Comparison of ENCODE assay signal across 9 cellular contexts in genomic region chr11:46896719-46897406, GRCh38. TPM values are rescaled to one million over a fixed set of nuclear protein-coding genes. Genes with fewer than 3 reads are reported as not detected.
DNase-seq lines count a peak whose midpoint lies in the region; ATAC-seq, FAIRE-seq and TF ChIP-seq lines count a peak whose summit lies in the region.
"Had no signal": no experiment of that assay in that cellular context is flagged by ENCODE, and none has a peak within 500 bp of the region (broad histone marks: within the 10 kb centered on the region; RNA-seq: fewer than 3 reads in every experiment).

No MANE protein-coding gene starts in this region.

- TF ChIP-seq CTCF in BJ (IDR thresholded peaks at IDR 0.05; ENCODE audit: insufficient read depth, low read depth, low read length) (0 out of 2 replicates have a peak, but pooled peaks have one; percentile 19), GM23338 (conservative IDR thresholded peaks at IDR 0.05; ENCODE audit: low read depth in 2 of 2) (peak; percentile 43 to 47)

- no peak for DNase-seq in BJ (ENCODE audit: low read depth)
- peak; percentile 44 for DNase-seq in GM23338 (ENCODE audit: low spot score)
- DNase-seq in NCI-H748 treated with DMSO at 0.1 percent for 48 hours (lab: John Stamatoyannopoulos, UW), result peak; percentile 48
- DNase-seq in central memory CD8-positive, alpha-beta T cell (ENCODE audit: low spot score in 2 of 2), result no peak
- peak; percentile 67 for DNase-seq in small intestine
- no peak for DNase-seq in inferior parietal cortex (ENCODE audit: extremely low spot score)

- H3K9me2 ChIP-seq in GM23338 (ENCODE audit: insufficient read depth), result no peaks in the 10 kb centered on the region

- no peaks in the 10 kb centered on the region for H3F3A ChIP-seq in GM23338 (replicated peaks; ENCODE audit: low read depth)

- no peak overlapping the region for H3K4me2 ChIP-seq in GM23338

- no peak overlapping the region for H3K27ac Mint-ChIP-seq in GM23338
- H3K27ac Mint-ChIP-seq in central memory CD8-positive, alpha-beta T cell (ENCODE audit: low read depth), result no peak overlapping the region
- H3K27ac Mint-ChIP-seq: dendritic cell treated with granulocyte-macrophage colony-stimulating factor and Interleukin-4, amounts not matched to agents 40 ng/mL and 50 ng/mL, for 4 days had no signal

- FAIRE-seq in small intestine (lab: Jason Lieb, UNC), result no peak

- H3K4me1 ChIP-seq in GM23338 (ENCODE audit: insufficient read depth) (no peaks in the 10 kb centered on the region), small intestine (ENCODE audit: control insufficient read depth in 2 of 2, insufficient read depth in 1 of 2, low read depth in 1 of 2, low read length in 1 of 2) (no peaks in the 10 kb centered on the region)

- H3K4me3 ChIP-seq in BJ (ENCODE audit: low read depth, low read length) (no peak overlapping the region), GM23338 (no peak overlapping the region), small intestine (ENCODE audit: low read depth in 1 of 2, low read length in 2 of 2) (no peak overlapping the region)

- H4K20me1 ChIP-seq in GM23338 (replicated peaks; ENCODE audit: insufficient read depth), result no peaks in the 10 kb centered on the region

- peaks cover 8% of the 10 kb centered on the region for H3K27me3 Mint-ChIP-seq in GM23338 (ENCODE audit: insufficient read depth, low read depth, poor library complexity)
- no peaks in the 10 kb centered on the region for H3K27me3 Mint-ChIP-seq in central memory CD8-positive, alpha-beta T cell
- H3K27me3 Mint-ChIP-seq: dendritic cell treated with granulocyte-macrophage colony-stimulating factor and Interleukin-4, amounts not matched to agents 40 ng/mL and 50 ng/mL, for 4 days had no signal

- no peak overlapping the region for H3K27ac ChIP-seq in GM23338 (ENCODE audit: low read depth)
- no peak overlapping the region for H3K27ac ChIP-seq in small intestine (ENCODE audit: low read depth in 1 of 2, low read length in 1 of 2)

- no peaks in the 10 kb centered on the region for H3K79me2 ChIP-seq in GM23338 (replicated peaks; ENCODE audit: insufficient read depth)

- peaks cover 7% of the 10 kb centered on the region; the same call in 1 of the 3 replicates for H3K9me3 Mint-ChIP-seq in GM23338
- H3K9me3 Mint-ChIP-seq in central memory CD8-positive, alpha-beta T cell, result no peaks in the 10 kb centered on the region
- H3K9me3 Mint-ChIP-seq: dendritic cell treated with granulocyte-macrophage colony-stimulating factor and Interleukin-4, amounts not matched to agents 40 ng/mL and 50 ng/mL, for 4 days had no signal

- H3K36me3 ChIP-seq in BJ (ENCODE audit: control insufficient read depth, insufficient read depth, low read length), result no peaks in the 10 kb centered on the region; the same call in none of the 2 replicates
- H3K36me3 ChIP-seq in GM23338 (ENCODE audit: insufficient read depth), result peaks cover 6% of the 10 kb centered on the region; the same call in 1 of the 2 replicates
- peaks cover 0 to 2% of the 10 kb centered on the region in 2 donors for H3K36me3 ChIP-seq in small intestine (ENCODE audit: control insufficient read depth in 2 of 2, insufficient read depth in 2 of 2, low read length in 2 of 2)

- H3K27me3 ChIP-seq in BJ (ENCODE audit: control insufficient read depth, insufficient read depth, low read length), result no peaks in the 10 kb centered on the region
- no peaks in the 10 kb centered on the region for H3K27me3 ChIP-seq in GM23338 (ENCODE audit: insufficient read depth)
- H3K27me3 ChIP-seq in small intestine (ENCODE audit: control insufficient read depth in 2 of 2, insufficient read depth in 2 of 2, low read length in 2 of 2), result no peaks in the 10 kb centered on the region

- H3K4me3 Mint-ChIP-seq in GM23338, result no peak overlapping the region
- H3K4me3 Mint-ChIP-seq in central memory CD8-positive, alpha-beta T cell, result no peak overlapping the region
- H3K4me3 Mint-ChIP-seq: dendritic cell treated with granulocyte-macrophage colony-stimulating factor and Interleukin-4, amounts not matched to agents 40 ng/mL and 50 ng/mL, for 4 days had no signal

- no peaks in the 10 kb centered on the region; the same call in 2 of the 3 replicates for H3K4me1 Mint-ChIP-seq in GM23338
- H3K4me1 Mint-ChIP-seq in central memory CD8-positive, alpha-beta T cell, result no peaks in the 10 kb centered on the region

- no peaks in the 10 kb centered on the region for H3K9me3 ChIP-seq in small intestine (ENCODE audit: control insufficient read depth, low read depth)

- no peak overlapping the region for H2AFZ ChIP-seq in GM23338

- POLR2A ChIA-PET in BJ (lab: Charles Lee), result no interaction called here

- CTCF ChIA-PET in BJ (lab: Yijun Ruan, JAX), result interaction anchor here (0.6 to 3.4 kb wide), 8 partner anchors 11 to 622 kb away, joined by 3 to 34 read pairs (median 4); no protein-coding TSS in a partner anchor

- ATAC-seq in GM23338 (no peak; the same call in 2 of the 3 replicates), GM18519 (IDR thresholded peaks at IDR 0.05; ENCODE audit: low FRiP score, unreplicated experiment) (no peak), GM18907 (IDR thresholded peaks at IDR 0.05; ENCODE audit: unreplicated experiment) (no peak)
- ATAC-seq in central memory CD8-positive, alpha-beta T cell (replicated peaks; ENCODE audit: extremely low read depth, poor library complexity, severe bottlenecking), result peak; percentile 14

- peaks cover 73% of the 10 kb centered on the region for H3K36me3 Mint-ChIP-seq in GM23338 (ENCODE audit: low read depth)
- H3K36me3 Mint-ChIP-seq in central memory CD8-positive, alpha-beta T cell (ENCODE audit: insufficient read depth), result peaks cover 2% of the 10 kb centered on the region

- 88 to 94% (median 90%) methylated on average over 10 of the region's 10 CpGs for WGBS in small intestine, 3 donors

TF ChIP-seq in GM23338, 12 proteins besides CTCF, POLR2A, EP300 and RAD21:
- no peak for TF ChIP-seq ZNF331 (CRISPR knock-in tag; IDR thresholded peaks at IDR 0.05; ENCODE audit: low read depth)

RNA-seq across cellular contexts. Expression of gene LRP4, which starts 21.5 kb away (rescaled TPM):
- polyA plus RNA-seq in BJ (2011; rRNA removed), result 0.91 and 1.3 TPM in 2 replicates
- 2.1 and 2.7 TPM in 2 replicates for polyA minus RNA-seq in BJ (2011; rRNA and poly(A)+ RNA removed)
- 14.5 and 18.4 TPM in 2 replicates for total RNA-seq in GM23338 (2014; rRNA removed; shearing (Covaris generic))
- 6.0 and 6.4 TPM in 2 replicates for polyA plus RNA-seq in GM23338 (2016; fragmentation: Nextera tagmentation; extraction: Ambion mirVana)
- polyA plus RNA-seq in small intestine, result 10 to 100 TPM in 2 of 3 donors, 1 to 10 TPM in 1; 2.2 to 15.2 (median 10.5) TPM

RNA-seq across cellular contexts. Expression of gene CSTPP1, which starts 39.7 kb away (rescaled TPM):
- polyA plus RNA-seq in BJ (2011; rRNA removed) (23.5 and 48.7 TPM in 2 replicates), GM23338 (2016; fragmentation: Nextera tagmentation; extraction: Ambion mirVana) (22.2 and 23.5 TPM in 2 replicates), small intestine (10 to 100 TPM; 15.1 to 22.7 (median 18.3) TPM)
- 32.0 and 32.8 TPM in 2 replicates for polyA minus RNA-seq in BJ (2011; rRNA and poly(A)+ RNA removed)
- total RNA-seq in GM23338 (2014; rRNA removed; shearing (Covaris generic)), result 18.5 and 42.6 TPM in 2 replicates

RNA-seq across cellular contexts. Expression of gene CKAP5, which starts 50.8 kb away (rescaled TPM):
- polyA plus RNA-seq in BJ (2011; rRNA removed) (84.0 and 111 TPM in 2 replicates), GM23338 (2016; fragmentation: Nextera tagmentation; extraction: Ambion mirVana) (49.4 and 67.9 TPM in 2 replicates), small intestine (10 to 100 TPM in 1 of 3 donors, 1 to 10 TPM in 2; 6.2 to 25.8 (median 9.8) TPM)
- 80.1 and 82.1 TPM in 2 replicates for polyA minus RNA-seq in BJ (2011; rRNA and poly(A)+ RNA removed)
- total RNA-seq in GM23338 (2014; rRNA removed; shearing (Covaris generic)), result 120 and 135 TPM in 2 replicates

Comparison
In these comparisons a context has a peak if more than half of its experiments do, and no peak if none do; other contexts are left out.
1. DNase-seq: peak in GM23338 (single experiment), NCI-H748 treated with DMSO at 0.1 percent for 48 hours (single experiment) and small intestine (single experiment); none in BJ (single experiment), central memory CD8-positive, alpha-beta T cell (0 of 2) and inferior parietal cortex (single experiment).